ENCODE assay signal across 8 cellular contexts in genomic region chr3:42072930-42073329, GRCh38. TPM values are rescaled to one million over a fixed set of nuclear protein-coding genes. Genes with fewer than 3 reads are reported as not detected.
DNase-seq lines count a peak whose midpoint lies in the region; ATAC-seq and TF ChIP-seq lines count a peak whose summit lies in the region.

No MANE protein-coding gene starts in this region.

- H3K4me3 Mint-ChIP-seq in brain = peak overlapping the region; percentile 62 to 87 (median 83)

- H4K20me1 ChIP-seq in KMS-11 (ENCODE audit: insufficient read depth) = no peaks in the 10 kb centered on the region

- no peak overlapping the region for H2AFZ ChIP-seq in KMS-11 (ENCODE audit: low read depth)

- peaks cover 66% of the 10 kb centered on the region for H3K4me1 Mint-ChIP-seq in brain

- ATAC-seq in lung (ENCODE audit: insufficient read depth, low FRiP score) = no peak
- no peak for ATAC-seq in HG03039 (IDR thresholded peaks at IDR 0.05; ENCODE audit: unreplicated experiment)
- ATAC-seq in HG03097 (IDR thresholded peaks at IDR 0.05; ENCODE audit: low FRiP score, unreplicated experiment) = no peak

- H3K27me3 Mint-ChIP-seq in brain = no peaks in the 10 kb centered on the region

- H3K9me3 ChIP-seq in lung (ENCODE audit: control insufficient read depth in 2 of 2, insufficient read depth in 1 of 2, low read length in 1 of 2) = no peaks in the 10 kb centered on the region

- no peak overlapping the region for H3K4me3 ChIP-seq in KMS-11 (IDR thresholded peaks at IDR 0.05; ENCODE audit: insufficient read depth, low read depth, low read length)
- H3K4me3 ChIP-seq in lung = no peak overlapping the region

- H3K79me2 ChIP-seq in KMS-11 (ENCODE audit: insufficient read depth, low read depth) = peaks cover 25% of the 10 kb centered on the region; the same call in 1 of the 2 replicates

- DNase-seq in lung (ENCODE audit: low spot score) (no peak), substantia nigra (lab: John Stamatoyannopoulos, UW) (peak in 2 of 49 donors; percentile 4 to 16), DMS153 (lab: John Stamatoyannopoulos, UW) (no peak), DMS53 (lab: John Stamatoyannopoulos, UW) (no peak)

- peak overlapping the region; percentile 90 to 98 (median 96) for H3K27ac Mint-ChIP-seq in brain

- peak overlapping the region; percentile 92 for H3K4me2 ChIP-seq in KMS-11

- H3K9ac ChIP-seq in KMS-11 = peak overlapping the region; percentile 27; the same call in 1 of the 2 replicates

- WGBS in lung, 2 donors = 33 to 49% methylated on average over 8 of the region's 8 CpGs

- peak overlapping the region; percentile 35; the same call in 1 of the 2 replicates for H3K27ac ChIP-seq in KMS-11
- H3K27ac ChIP-seq in lung (ENCODE audit: low read depth in 1 of 2, low read length in 1 of 2) = peak overlapping the region; percentile 79 to 81
- peak overlapping the region; percentile 82 for H3K27ac ChIP-seq in substantia nigra (ENCODE audit: low read depth, low read length, poor library complexity, severe bottlenecking)

- H3K36me3 Mint-ChIP-seq in brain = peaks cover 18% of the 10 kb centered on the region

- no peaks in the 10 kb centered on the region for H3K27me3 ChIP-seq in KMS-11 (ENCODE audit: insufficient read depth, low read depth)
- no peaks in the 10 kb centered on the region for H3K27me3 ChIP-seq in lung (ENCODE audit: control insufficient read depth, insufficient read depth)

- H3K36me3 ChIP-seq in KMS-11 (ENCODE audit: insufficient read depth) (no peaks in the 10 kb centered on the region), lung (ENCODE audit: control insufficient read depth in 2 of 2, insufficient read depth in 2 of 2, low read length in 2 of 2) (peaks cover 0 to 1% of the 10 kb centered on the region in 2 donors)

- TF ChIP-seq CTCF in KMS-11 (conservative IDR thresholded peaks at IDR 0.05; ENCODE audit: low read depth, low read length) = no peak
- TF ChIP-seq CTCF in brain (conservative IDR thresholded peaks at IDR 0.05) = no peak
- TF ChIP-seq CTCF in lung (IDR thresholded peaks at IDR 0.05; ENCODE audit: control extremely low read depth, extremely low read depth) = no peak

- peaks cover 44% of the 10 kb centered on the region for H3K4me1 ChIP-seq in KMS-11 (ENCODE audit: low read depth, poor library complexity, severe bottlenecking)
- peaks cover 27 to 43% of the 10 kb centered on the region in 2 donors for H3K4me1 ChIP-seq in lung (ENCODE audit: control insufficient read depth in 2 of 2, insufficient read depth in 2 of 2, low read length in 2 of 2)

- peaks cover 6 to 24% (median 13%) of the 10 kb centered on the region in 5 experiments for H3K9me3 Mint-ChIP-seq in brain

RNA-seq across cellular contexts. Expression of gene TRAK1, which starts 18.2 kb away (rescaled TPM):
- polyA plus RNA-seq in brain (ENCODE audit: insufficient read depth, low read depth, low replicate concordance) = 28.8 TPM
- total RNA-seq in lung = 10 to 100 TPM; 45.3 to 65.4 TPM
- 10 to 100 TPM; 18.2 to 19.6 TPM for polyA plus RNA-seq in lung
